In genomic region chr2:21165350-21165749, GRCh38 we compare ENCODE assay signal across 16 cellular contexts. TPM values are rescaled to one million over a fixed set of nuclear protein-coding genes. Genes with fewer than 3 reads are reported as not detected.
A peak's percentile ranks its signal among the peaks of the same experiment; 100 is the strongest.
DNase-seq lines count a peak whose midpoint lies in the region; ATAC-seq and TF ChIP-seq lines count a peak whose summit lies in the region.
"Had no signal": no experiment of that assay in that cellular context is flagged by ENCODE, and none has a peak within 500 bp of the region (broad histone marks: within the 10 kb centered on the region; RNA-seq: fewer than 3 reads in every experiment).

No MANE protein-coding gene starts in this region.

- no peak overlapping the region for H3K4ac ChIP-seq in H9 (ENCODE audit: low read depth, low read length)

- H3K4me3 Mint-ChIP-seq in H9: no peak overlapping the region
- no peak overlapping the region for H3K4me3 Mint-ChIP-seq in T-helper 17 cell
- H3K4me3 Mint-ChIP-seq: CD14-positive monocyte; stimulated activated naive CD8-positive, alpha-beta T cell treated with anti-CD3 and anti-CD28 coated beads, Interleukin-15, Interleukin-2, amounts not matched to agents 100 ng/mL and 50 ng/mL, for 24 hours; T-cell had no signal

- H2AFZ ChIP-seq in H9 (ENCODE audit: low read length): no peak overlapping the region

- DNase-seq in AG04450 (ENCODE audit: low read depth, low spot score): no peak
- no peak for DNase-seq in H9
- peak; percentile 2 for DNase-seq in astrocyte of the hippocampus (ENCODE audit: low read depth, low spot score)
- DNase-seq in kidney epithelial cell (ENCODE audit: low read depth): no peak
- DNase-seq in T-helper 17 cell: no peak
- no peak for DNase-seq in NCI-H69 (lab: John Stamatoyannopoulos, UW)
- DNase-seq in occipital lobe (lab: John Stamatoyannopoulos, UW): no peak
- DNase-seq: body of pancreas; effector memory CD4-positive, alpha-beta T cell; GF-D8; KBM-7; NCI-H1930; T-cell had no signal

- H3K9me3 Mint-ChIP-seq in H9: no peaks in the 10 kb centered on the region; a peak in 1 of 5 replicates

- no peak overlapping the region for H2BK5ac ChIP-seq in H9 (ENCODE audit: insufficient read length, low read length)

- H3K4me3 ChIP-seq in AG04450 (ENCODE audit: low read depth, low read length) (no peak overlapping the region), kidney epithelial cell (ENCODE audit: low read depth, low read length) (no peak overlapping the region)
- H3K4me3 ChIP-seq: body of pancreas had no signal

- H2BK120ac ChIP-seq in H9 (ENCODE audit: low read depth, low read length, poor library complexity, severe bottlenecking): no peak overlapping the region

- H3K23ac ChIP-seq in H9 (ENCODE audit: insufficient read length, low read depth, low read length): no peak overlapping the region

- POLR2A ChIA-PET in AG04450 (lab: Yijun Ruan, JAX): no interaction called here

- no peak overlapping the region for H3T11ph ChIP-seq in H9 (ENCODE audit: low read length)

- H3K36me3 ChIP-seq in kidney epithelial cell (ENCODE audit: control insufficient read depth, insufficient read depth, low read length): no peaks in the 10 kb centered on the region

- H3K4me2 ChIP-seq in H9 (ENCODE audit: insufficient read depth, insufficient read length, low read length): no peak overlapping the region

- H3K27ac ChIP-seq in AG04450 (ENCODE audit: low read depth, low read length) (no peak overlapping the region), H9 (ENCODE audit: insufficient read length, low read depth, low read length) (no peak overlapping the region)
- H3K27ac ChIP-seq: body of pancreas had no signal

- H4K5ac ChIP-seq in H9 (ENCODE audit: insufficient read length, low read depth, low read length): no peak overlapping the region

- TF ChIP-seq CTCF in AG04450 (IDR thresholded peaks at IDR 0.05; ENCODE audit: low read depth, low read length) (peak; percentile 27), H9 (conservative IDR thresholded peaks at IDR 0.05) (peak; percentile 55), kidney epithelial cell (IDR thresholded peaks at IDR 0.05; ENCODE audit: insufficient read depth, low read length, poor library complexity, severe bottlenecking) (peak; percentile 8)

- H3K18ac ChIP-seq in H9 (ENCODE audit: insufficient read length, low read depth, low read length): no peak overlapping the region

- no peak overlapping the region for H3K14ac ChIP-seq in H9 (ENCODE audit: insufficient read depth, low read length)

- H3K56ac ChIP-seq in H9 (ENCODE audit: insufficient read length, low read depth, low read length): no peak overlapping the region

- no peaks in the 10 kb centered on the region for H3K79me1 ChIP-seq in H9 (ENCODE audit: insufficient read depth, low read depth, low read length, poor library complexity, severe bottlenecking)

- ATAC-seq in T-helper 17 cell (no peak), GM19467 (IDR thresholded peaks at IDR 0.05; ENCODE audit: unreplicated experiment) (no peak)
- ATAC-seq: body of pancreas, T-cell had no signal

- H4K91ac ChIP-seq in H9 (ENCODE audit: insufficient read length, low read depth, low read length): no peak overlapping the region

- H2BK15ac ChIP-seq in H9 (ENCODE audit: low read depth, low read length): no peak overlapping the region

- H3K36me3 Mint-ChIP-seq in H9 (ENCODE audit: insufficient read depth in 1 of 3, low read depth in 3 of 3): no peaks in the 10 kb centered on the region; a peak in 2 of 7 replicates
- H3K36me3 Mint-ChIP-seq in T-helper 17 cell (ENCODE audit: low read depth): no peaks in the 10 kb centered on the region
- H3K36me3 Mint-ChIP-seq: CD14-positive monocyte, T-cell had no signal

- no peak overlapping the region for H3K9ac ChIP-seq in H9 (ENCODE audit: extremely low read depth, insufficient read length, low read length)

- no peaks in the 10 kb centered on the region for H4K20me1 ChIP-seq in H9 (ENCODE audit: control insufficient read depth, insufficient read depth, insufficient read length)

- H3K4me1 ChIP-seq in H9 (ENCODE audit: insufficient read depth, low read length): no peaks in the 10 kb centered on the region
- H3K4me1 ChIP-seq: body of pancreas had no signal

- no peaks in the 10 kb centered on the region for H3K23me2 ChIP-seq in H9 (ENCODE audit: insufficient read length, low read depth, low read length, poor library complexity, severe bottlenecking)

- H3K9me3 ChIP-seq in AG04450 (ENCODE audit: control insufficient read depth, insufficient read depth, low read length): peaks cover 12% of the 10 kb centered on the region; the same call in 1 of the 2 replicates
- no peaks in the 10 kb centered on the region for H3K9me3 ChIP-seq in H9 (ENCODE audit: control insufficient read depth, low read depth, low read length)
- no peaks in the 10 kb centered on the region for H3K9me3 ChIP-seq in T-helper 17 cell (ENCODE audit: control insufficient read depth, low read length, poor library complexity, severe bottlenecking)
- H3K9me3 ChIP-seq: body of pancreas had no signal

- H3K27me3 ChIP-seq in AG04450 (ENCODE audit: control insufficient read depth, insufficient read depth, low read length) (no peaks in the 10 kb centered on the region), H9 (ENCODE audit: insufficient read depth, low read length) (no peaks in the 10 kb centered on the region), kidney epithelial cell (ENCODE audit: control insufficient read depth, insufficient read depth, low read length) (no peaks in the 10 kb centered on the region)
- H3K27me3 ChIP-seq: body of pancreas had no signal

- H3K27ac Mint-ChIP-seq in H9: no peak overlapping the region
- H3K27ac Mint-ChIP-seq in T-helper 17 cell: no peak overlapping the region
- H3K27ac Mint-ChIP-seq: CD14-positive monocyte; stimulated activated naive CD8-positive, alpha-beta T cell treated with anti-CD3 and anti-CD28 coated beads, Interleukin-15, Interleukin-2, amounts not matched to agents 100 ng/mL and 50 ng/mL, for 24 hours; T-cell had no signal

- no peak overlapping the region for H2BK20ac ChIP-seq in H9 (ENCODE audit: low read depth, low read length, poor library complexity, severe bottlenecking)

- H2AK5ac ChIP-seq in H9 (ENCODE audit: insufficient read length, low read length): no peak overlapping the region

- CTCF ChIA-PET in AG04450 (lab: Charles Lee): no interaction called here

- no peak overlapping the region for H2BK12ac ChIP-seq in H9 (ENCODE audit: insufficient read length, low read depth, low read length)

- no CpG with 5 or more reads among the region's 1 CpG for WGBS in H9 (ENCODE audit: extremely low coverage, insufficient read length, low lambda C conversion rate)

- no peak overlapping the region for H4K8ac ChIP-seq in H9 (replicated peaks; ENCODE audit: insufficient read length, low read depth, low read length)

- H3K27me3 Mint-ChIP-seq in H9 (ENCODE audit: low read depth): no peaks in the 10 kb centered on the region
- H3K27me3 Mint-ChIP-seq in T-helper 17 cell: no peaks in the 10 kb centered on the region

- no peaks in the 10 kb centered on the region for H3K4me1 Mint-ChIP-seq in H9
- no peaks in the 10 kb centered on the region for H3K4me1 Mint-ChIP-seq in T-helper 17 cell
- H3K4me1 Mint-ChIP-seq: CD14-positive monocyte, T-cell had no signal

- no peaks in the 10 kb centered on the region for H3K79me2 ChIP-seq in H9 (ENCODE audit: insufficient read depth, low read length)

RNA-seq across cellular contexts. Expression of gene TDRD15, which starts 41.6 kb away (rescaled TPM):
- not detected in 2 replicates for polyA plus RNA-seq in AG04450 (2011; rRNA removed)
- not detected in 2 replicates for polyA minus RNA-seq in AG04450 (2011; rRNA and poly(A)+ RNA removed)
- total RNA-seq in H9 (2021) (not detected in 2 replicates), kidney epithelial cell (not detected in 2 replicates), T-helper 17 cell (under 1 TPM in 1 of 2 donors, not detected in 1; 0.13 TPM), occipital lobe (3.0 TPM)
- total RNA-seq: T-cell had no signal
- polyA plus RNA-seq: CD14-positive monocyte had no signal
